In the genomic region with DNA sequence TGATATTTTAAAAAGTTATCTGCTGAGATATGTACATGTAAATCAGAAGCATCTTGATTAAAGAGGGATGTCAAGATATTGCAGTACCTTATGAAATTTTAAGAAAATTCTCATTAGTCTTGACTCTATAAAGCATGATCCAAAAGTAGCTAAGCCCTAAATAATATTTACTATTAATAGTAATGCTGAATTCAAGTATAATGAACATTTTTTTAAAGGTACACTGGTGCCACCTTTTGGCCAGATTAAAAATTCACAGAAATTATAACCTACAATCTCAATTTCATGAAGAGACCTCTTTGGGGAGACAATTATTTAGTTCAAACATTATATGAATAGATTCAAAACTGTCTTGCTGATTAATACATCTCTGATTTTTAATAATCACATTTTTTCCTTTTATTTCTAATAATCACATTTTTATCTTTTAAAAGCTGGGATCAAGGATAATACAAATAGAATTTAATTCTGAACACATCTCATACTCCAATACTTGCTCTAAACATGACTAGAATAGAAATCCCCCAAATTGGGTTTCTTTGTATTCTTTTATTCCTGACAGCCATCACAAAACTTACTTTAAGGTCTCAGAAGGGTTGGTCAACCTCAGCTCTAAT, we compare ENCODE assay signal across 9 cellular contexts.
DNase-seq lines count a peak whose midpoint lies in the region; ATAC-seq and TF ChIP-seq lines count a peak whose summit lies in the region.
"Had no signal": no experiment of that assay in that cellular context is flagged by ENCODE, and none has a peak within 500 bp of the region (broad histone marks: within the 10 kb centered on the region; RNA-seq: fewer than 3 reads in every experiment).

No MANE protein-coding gene starts in this region.

- H3K27ac Mint-ChIP-seq in nephron = no peak overlapping the region

- H2AFZ ChIP-seq in DND-41 (ENCODE audit: low read depth, low read length) = no peak overlapping the region

- peaks cover 2% of the 10 kb centered on the region; the same call in 1 of the 2 replicates for H4K20me1 ChIP-seq in DND-41 (ENCODE audit: insufficient read depth, low read length)

- DNase-seq in DND-41 = no peak
- peak; percentile 33 for DNase-seq in central memory CD4-positive, alpha-beta T cell
- DNase-seq in NOMO-1 treated with dmso at 0.1 percent for 144 hours (lab: John Stamatoyannopoulos, UW; ENCODE audit: unreplicated experiment) = no peak
- DNase-seq: activated CD4-positive, CD25-positive, alpha-beta regulatory T cell had no signal

- H3K4me1 Mint-ChIP-seq in nephron = no peaks in the 10 kb centered on the region

- no peak for ATAC-seq in DND-41 (ENCODE audit: insufficient read depth, low read depth)
- ATAC-seq in HG03521 (IDR thresholded peaks at IDR 0.05; ENCODE audit: unreplicated experiment) = no peak
- ATAC-seq in HG02840 (IDR thresholded peaks at IDR 0.05; ENCODE audit: low FRiP score, unreplicated experiment) = no peak
- no peak for ATAC-seq in HG03457 (IDR thresholded peaks at IDR 0.05; ENCODE audit: unreplicated experiment)

- no peak overlapping the region for H3K27ac ChIP-seq in DND-41 (ENCODE audit: low read length)

- no peaks in the 10 kb centered on the region for H3K9me3 Mint-ChIP-seq in nephron

- TF ChIP-seq CTCF in DND-41 (IDR thresholded peaks at IDR 0.05; ENCODE audit: borderline replicate concordance, extremely low read depth, low read length, poor library complexity, severe bottlenecking) (peak; percentile 61), LNCAP (IDR thresholded peaks at IDR 0.05) (peak; percentile 57; the same call in 1 of the 2 replicates), nephron (IDR thresholded peaks at IDR 0.05; ENCODE audit: unreplicated experiment in 3 of 3) (peak; percentile 41 to 62 (median 41))

- H3K4me1 ChIP-seq in DND-41 (ENCODE audit: insufficient read depth, low read length) = no peaks in the 10 kb centered on the region

- no peak overlapping the region for H3K9ac ChIP-seq in DND-41 (ENCODE audit: low read depth, low read length)

- no peaks in the 10 kb centered on the region for H3K27me3 ChIP-seq in DND-41 (ENCODE audit: insufficient read depth, low read length, poor library complexity)

- no peak overlapping the region for H3K4me2 ChIP-seq in DND-41 (ENCODE audit: insufficient read depth, low read length)

- H3K4me3 Mint-ChIP-seq in nephron = no peak overlapping the region

- H3K36me3 ChIP-seq in DND-41 (ENCODE audit: insufficient read depth, low read length) = peaks cover 21% of the 10 kb centered on the region; the same call in 1 of the 2 replicates

- no peaks in the 10 kb centered on the region for H3K9me3 ChIP-seq in DND-41 (ENCODE audit: insufficient read depth, low read length, severe bottlenecking)

- no peaks in the 10 kb centered on the region for H3K27me3 Mint-ChIP-seq in nephron (ENCODE audit: low read depth)

- no peaks in the 10 kb centered on the region for H3K36me3 Mint-ChIP-seq in nephron (ENCODE audit: low read depth)

- no peaks in the 10 kb centered on the region for H3K79me2 ChIP-seq in DND-41 (ENCODE audit: insufficient read depth, low read length)

- no peak overlapping the region for H3K4me3 ChIP-seq in DND-41 (ENCODE audit: low read depth in 1 of 2, low read length in 2 of 2)
